In the genomic region with DNA sequence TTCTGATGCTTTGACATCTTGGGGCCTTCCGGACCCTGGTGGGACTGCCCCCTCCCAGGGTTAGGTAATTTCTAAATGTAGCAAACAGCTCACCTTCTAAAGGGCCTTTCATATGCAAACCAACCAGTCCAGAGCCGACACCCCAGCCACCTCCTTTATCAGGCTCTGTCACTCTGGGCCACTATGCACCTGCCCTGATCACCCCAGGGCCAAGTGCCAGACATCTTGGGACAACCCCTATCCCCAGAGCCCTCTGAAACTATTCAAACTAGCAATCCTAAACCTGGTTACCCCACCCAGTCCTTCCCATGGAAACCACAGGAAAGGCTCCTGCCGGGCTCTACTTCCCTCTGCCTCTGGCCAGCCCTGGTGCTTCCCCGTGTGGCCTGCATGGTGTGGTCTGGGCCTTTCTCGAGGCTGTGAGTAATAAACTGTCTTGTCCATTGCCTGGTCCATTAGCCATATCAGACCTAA, we compare ENCODE assay signal across 17 cellular contexts.
A peak's percentile ranks its signal among the peaks of the same experiment; 100 is the strongest.
DNase-seq lines count a peak whose midpoint lies in the region; ATAC-seq, FAIRE-seq and TF ChIP-seq lines count a peak whose summit lies in the region.
"Had no signal": no experiment of that assay in that cellular context is flagged by ENCODE, and none has a peak within 500 bp of the region (broad histone marks: within the 10 kb centered on the region; RNA-seq: fewer than 3 reads in every experiment).

No MANE protein-coding gene starts in this region.

- no peak for TF ChIP-seq POLR2A in GM12891 (IDR thresholded peaks at IDR 0.05; ENCODE audit: low read depth, low read length)

- ATAC-seq in GM21825 (IDR thresholded peaks at IDR 0.05; ENCODE audit: unreplicated experiment), result peak; percentile 38
- peak; percentile 28 for ATAC-seq in activated T-helper 17 cell treated with anti-CD3 and anti-CD28 coated beads, Interleukin-2, amount 50 U/mL, for 72 hours (replicated peaks)
- ATAC-seq: foreskin keratinocyte had no signal

- no peak for FAIRE-seq in GM12891 (lab: Jason Lieb, UNC)

- H3K27ac Mint-ChIP-seq in activated T-helper 17 cell treated with anti-CD3 and anti-CD28 coated beads, Interleukin-2, amount 50 U/mL, for 72 hours, result no peak overlapping the region

- no peak for DNase-seq in GM12891 (ENCODE audit: insufficient read length, low spot score)
- DNase-seq in posterior vena cava (ENCODE audit: low spot score), result peak; percentile 70
- no peak for DNase-seq in HT-29 (ENCODE audit: low spot score)
- DNase-seq in NCI-H146 (lab: John Stamatoyannopoulos, UW), result no peak
- no peak for DNase-seq in NCI-H2171 treated with DMSO at 0.1 percent for 48 hours (lab: John Stamatoyannopoulos, UW)
- DNase-seq in NCI-H2107 treated with DMSO at 0.1 percent for 48 hours (lab: John Stamatoyannopoulos, UW; ENCODE audit: unreplicated experiment), result no peak
- DNase-seq: activated gamma-delta T cell; amygdala; DMS53; foreskin keratinocyte; NCI-H187; NCI-H510A treated with DMSO at 0.1 percent for 48 hours; stimulated activated CD4-positive, alpha-beta T cell treated with anti-CD3 and anti-CD28 coated beads, Interleukin-1b, Interleukin-23, amount 100 ng/mL, for 48 hours; thyroid gland had no signal

- no peaks in the 10 kb centered on the region for H3K27me3 Mint-ChIP-seq in activated T-helper 17 cell treated with anti-CD3 and anti-CD28 coated beads, Interleukin-2, amount 50 U/mL, for 72 hours

- H3K36me3 Mint-ChIP-seq in activated T-helper 17 cell treated with anti-CD3 and anti-CD28 coated beads, Interleukin-2, amount 50 U/mL, for 72 hours (ENCODE audit: low read depth), result no peaks in the 10 kb centered on the region

- no peak overlapping the region for H3K4me3 Mint-ChIP-seq in activated T-helper 17 cell treated with anti-CD3 and anti-CD28 coated beads, Interleukin-2, amount 50 U/mL, for 72 hours
- H3K4me3 Mint-ChIP-seq: nephron had no signal

- no peaks in the 10 kb centered on the region for H3K9me3 Mint-ChIP-seq in activated T-helper 17 cell treated with anti-CD3 and anti-CD28 coated beads, Interleukin-2, amount 50 U/mL, for 72 hours
- H3K9me3 Mint-ChIP-seq: nephron had no signal

- peaks cover 15% of the 10 kb centered on the region for H3K4me1 Mint-ChIP-seq in activated T-helper 17 cell treated with anti-CD3 and anti-CD28 coated beads, Interleukin-2, amount 50 U/mL, for 72 hours

- intact Hi-C loops in posterior vena cava (cut with DNase I), result no loop called here

TF ChIP-seq in GM12891, 5 proteins besides CTCF, POLR2A, EP300 and RAD21:
- TF ChIP-seq PAX5 (IDR thresholded peaks at IDR 0.05; ENCODE audit: insufficient read depth, low read length, severe bottlenecking), result no peak
- TF ChIP-seq POU2F2 (IDR thresholded peaks at IDR 0.05; ENCODE audit: low read depth, low read length), result peak; percentile 82
- no peak for TF ChIP-seq TAF1 (IDR thresholded peaks at IDR 0.05; ENCODE audit: low read depth, low read length)
- no peak for TF ChIP-seq SPI1 (IDR thresholded peaks at IDR 0.05; ENCODE audit: low read depth, low read length)
- no peak for TF ChIP-seq POLR2AphosphoS5 (IDR thresholded peaks at IDR 0.05; ENCODE audit: low read depth, low read length)
